Comparison of ENCODE assay signal across 8 cellular contexts in genomic region chr10:119268871-119269506, GRCh38.
DNase-seq lines count a peak whose midpoint lies in the region; ATAC-seq and FAIRE-seq lines count a peak whose summit lies in the region.

No MANE protein-coding gene starts in this region.

- peak; percentile 76 for DNase-seq in GM19239 (ENCODE audit: insufficient read length, low spot score)
- peak; percentile 76 for DNase-seq in activated CD8-positive, alpha-beta memory T cell treated with anti-CD3 and anti-CD28 coated beads, Interleukin-2, amount 50 U/mL, for 48 hours
- DNase-seq in left kidney (ENCODE audit: low read depth, low spot score) = peak; percentile 52
- DNase-seq in stimulated activated naive CD8-positive, alpha-beta T cell treated with anti-CD3 and anti-CD28 coated beads, Interleukin-15, amount 100 ng/mL, for 72 hours = peak; percentile 52 to 75
- DNase-seq in occipital lobe (lab: John Stamatoyannopoulos, UW) = no peak
- no peak for DNase-seq in NCI-H510A treated with DMSO at 0.1 percent for 48 hours (lab: John Stamatoyannopoulos, UW)
- DNase-seq in NCI-H2107 (lab: John Stamatoyannopoulos, UW) = no peak

- peak; percentile 84 for ATAC-seq in HG03159 (IDR thresholded peaks at IDR 0.05; ENCODE audit: unreplicated experiment)
- ATAC-seq in stimulated activated naive CD8-positive, alpha-beta T cell treated with anti-CD3 and anti-CD28 coated beads, Interleukin-15, amount 100 ng/mL, for 72 hours = peak; percentile 92

- H3K27me3 Mint-ChIP-seq in stimulated activated naive CD8-positive, alpha-beta T cell treated with anti-CD3 and anti-CD28 coated beads, Interleukin-15, amount 100 ng/mL, for 72 hours = no peaks in the 10 kb centered on the region

- FAIRE-seq in GM19239 (lab: Jason Lieb, UNC) = peak; percentile 93

- H3K27ac Mint-ChIP-seq in stimulated activated naive CD8-positive, alpha-beta T cell treated with anti-CD3 and anti-CD28 coated beads, Interleukin-15, amount 100 ng/mL, for 72 hours = peak overlapping the region; percentile 92 to 98

- no peaks in the 10 kb centered on the region for H3K9me3 Mint-ChIP-seq in stimulated activated naive CD8-positive, alpha-beta T cell treated with anti-CD3 and anti-CD28 coated beads, Interleukin-15, amount 100 ng/mL, for 72 hours

- H3K4me1 Mint-ChIP-seq in stimulated activated naive CD8-positive, alpha-beta T cell treated with anti-CD3 and anti-CD28 coated beads, Interleukin-15, amount 100 ng/mL, for 72 hours = peaks cover 48% of the 10 kb centered on the region

- peak overlapping the region; percentile 47 to 73 for H3K4me3 Mint-ChIP-seq in stimulated activated naive CD8-positive, alpha-beta T cell treated with anti-CD3 and anti-CD28 coated beads, Interleukin-15, amount 100 ng/mL, for 72 hours

Comparison
In these comparisons a context has a peak if more than half of its experiments do, and no peak if none do; other contexts are left out.
1. DNase-seq: peak in GM19239 (single experiment), activated CD8-positive, alpha-beta memory T cell treated with anti-CD3 and anti-CD28 coated beads, Interleukin-2, amount 50 U/mL, for 48 hours (single experiment), left kidney (single experiment) and stimulated activated naive CD8-positive, alpha-beta T cell treated with anti-CD3 and anti-CD28 coated beads, Interleukin-15, amount 100 ng/mL, for 72 hours (2 of 2); none in occipital lobe (single experiment), NCI-H510A treated with DMSO at 0.1 percent for 48 hours (single experiment) and NCI-H2107 (single experiment).